Comparison of ENCODE assay signal across 18 cellular contexts in genomic region chr2:147288131-147288530, GRCh38.
DNase-seq lines count a peak whose midpoint lies in the region; ATAC-seq, FAIRE-seq and TF ChIP-seq lines count a peak whose summit lies in the region.
"Had no signal": no experiment of that assay in that cellular context is flagged by ENCODE, and none has a peak within 500 bp of the region (broad histone marks: within the 10 kb centered on the region; RNA-seq: fewer than 3 reads in every experiment).

No MANE protein-coding gene starts in this region.

- POLR2A ChIA-PET in HepG2 (lab: Yijun Ruan, JAX) = no interaction called here

- no peaks in the 10 kb centered on the region for H3K79me2 ChIP-seq in HepG2 (ENCODE audit: insufficient read depth, low read length)

- H3K27me3 ChIP-seq in liver (ENCODE audit: control insufficient read depth in 4 of 4, insufficient read depth in 4 of 4, low read length in 3 of 4) = no peaks in the 10 kb centered on the region
- no peaks in the 10 kb centered on the region for H3K27me3 ChIP-seq in HepG2 (ENCODE audit: control insufficient read depth in 1 of 2, insufficient read depth in 2 of 2, low read length in 2 of 2)
- no peaks in the 10 kb centered on the region for H3K27me3 ChIP-seq in adrenal gland
- H3K27me3 ChIP-seq: stomach had no signal

- TF ChIP-seq CTCF in liver (IDR thresholded peaks at IDR 0.05; ENCODE audit: low read depth, low read length, missing input control) (no peak), HepG2 (CRISPR knock-in tag; IDR thresholded peaks at IDR 0.05) (no peak), adrenal gland (IDR thresholded peaks at IDR 0.05) (no peak)

- H3K9me3 ChIP-seq in liver (ENCODE audit: control insufficient read depth in 4 of 4, low read length in 3 of 4) (no peaks in the 10 kb centered on the region), HepG2 (ENCODE audit: low read length) (peaks cover 32% of the 10 kb centered on the region; the same call in 1 of the 2 replicates), adrenal gland (replicated peaks in 1 of 3) (no peaks in the 10 kb centered on the region)
- H3K9me3 ChIP-seq: stomach had no signal

- CTCF ChIA-PET in HepG2 (lab: Yijun Ruan, JAX; ENCODE audit: low intra/inter-chr PET ratio, low total read pairs) = no interaction called here

- no peak overlapping the region for H3K4me2 ChIP-seq in HepG2 (ENCODE audit: low read depth, low read length)

- peaks cover 4% of the 10 kb centered on the region for H3K27me3 Mint-ChIP-seq in activated T-helper 2 cell treated with anti-CD3 and anti-CD28 coated beads, Interferon-gamma antibody, Interleukin-2, Interleukin-4, amounts not matched to agents 10 μg/mL and 5 μg/mL and 100 μg/mL, durations not matched to agents 14 hours and 24 hours and 36 hours (ENCODE audit: low read depth)
- H3K27me3 Mint-ChIP-seq in stimulated activated naive B cell treated with anti-CD40 and anti-IgM and Interleukin-4, amounts not matched to agents 10 μg/mL and 1 μg/mL and 100 μg/mL, for 72 hours = no peaks in the 10 kb centered on the region
- H3K27me3 Mint-ChIP-seq: brain had no signal

- ATAC-seq in HepG2 (no peak), HG03432 (IDR thresholded peaks at IDR 0.05; ENCODE audit: unreplicated experiment) (peak; percentile 44)
- ATAC-seq in stimulated activated naive B cell treated with anti-CD40 and anti-IgM and Interleukin-4, amounts not matched to agents 10 μg/mL and 1 μg/mL and 100 μg/mL, for 72 hours (replicated peaks) = peak; percentile 36 to 43
- ATAC-seq: Panc1 had no signal

- H3K36me3 ChIP-seq in liver (ENCODE audit: control insufficient read depth in 4 of 4, insufficient read depth in 3 of 4, low read depth in 1 of 4, low read length in 3 of 4) = no peaks in the 10 kb centered on the region
- no peaks in the 10 kb centered on the region for H3K36me3 ChIP-seq in HepG2 (replicated peaks in 1 of 2; ENCODE audit: control insufficient read depth in 1 of 2, insufficient read depth in 2 of 2, low read length in 2 of 2)
- H3K36me3 ChIP-seq in adrenal gland (replicated peaks in 1 of 2) = no peaks in the 10 kb centered on the region
- H3K36me3 ChIP-seq: stomach had no signal

- peaks cover 37% of the 10 kb centered on the region for H3K4me1 Mint-ChIP-seq in activated T-helper 2 cell treated with anti-CD3 and anti-CD28 coated beads, Interferon-gamma antibody, Interleukin-2, Interleukin-4, amounts not matched to agents 10 μg/mL and 5 μg/mL and 100 μg/mL, durations not matched to agents 14 hours and 24 hours and 36 hours (ENCODE audit: low read depth)
- no peaks in the 10 kb centered on the region for H3K4me1 Mint-ChIP-seq in stimulated activated naive B cell treated with anti-CD40 and anti-IgM and Interleukin-4, amounts not matched to agents 10 μg/mL and 1 μg/mL and 100 μg/mL, for 72 hours

- no peaks in the 10 kb centered on the region for H4K20me1 ChIP-seq in HepG2 (ENCODE audit: insufficient read depth, low read length)

- FAIRE-seq in HepG2 (lab: Jason Lieb, UNC) = no peak

- peaks cover 30% of the 10 kb centered on the region for H3K36me3 Mint-ChIP-seq in activated T-helper 2 cell treated with anti-CD3 and anti-CD28 coated beads, Interferon-gamma antibody, Interleukin-2, Interleukin-4, amounts not matched to agents 10 μg/mL and 5 μg/mL and 100 μg/mL, durations not matched to agents 14 hours and 24 hours and 36 hours (ENCODE audit: low read depth)
- no peaks in the 10 kb centered on the region for H3K36me3 Mint-ChIP-seq in stimulated activated naive B cell treated with anti-CD40 and anti-IgM and Interleukin-4, amounts not matched to agents 10 μg/mL and 1 μg/mL and 100 μg/mL, for 72 hours
- H3K36me3 Mint-ChIP-seq: brain had no signal

- no peak overlapping the region for H3K27ac ChIP-seq in liver (ENCODE audit: low read depth in 1 of 2, low read length in 2 of 2)
- no peak overlapping the region for H3K27ac ChIP-seq in HepG2 (ENCODE audit: extremely low read length, insufficient read depth, low read length)
- no peak overlapping the region for H3K27ac ChIP-seq in adrenal gland
- no peak overlapping the region for H3K27ac ChIP-seq in substantia nigra (ENCODE audit: low read depth, low read length, poor library complexity, severe bottlenecking)
- H3K27ac ChIP-seq: stomach had no signal

- DNase-seq in HepG2 (ENCODE audit: low spot score) = no peak
- peak; percentile 17 for DNase-seq in activated T-helper 2 cell treated with anti-CD3 and anti-CD28 coated beads, Interferon-gamma antibody, Interleukin-2, Interleukin-4, amounts not matched to agents 10 μg/mL and 5 μg/mL and 100 μg/mL, durations not matched to agents 14 hours and 24 hours and 36 hours (ENCODE audit: low spot score)
- no peak for DNase-seq in stimulated activated naive B cell treated with anti-CD40 and anti-IgM and Interleukin-4, amounts not matched to agents 10 μg/mL and 1 μg/mL and 100 μg/mL, for 72 hours
- no peak for DNase-seq in adrenal gland
- DNase-seq in DMS 273 (lab: John Stamatoyannopoulos, UW; ENCODE audit: unreplicated experiment) = no peak
- no peak for DNase-seq in substantia nigra (lab: John Stamatoyannopoulos, UW)
- DNase-seq: DMS53; effector CD4-positive, alpha-beta T cell; foreskin fibroblast; H7; IMR-90; NCI-H1105; NCI-H446 treated with DMSO at 0.1 percent for 48 hours; stomach had no signal

- H3K9me3 Mint-ChIP-seq in activated T-helper 2 cell treated with anti-CD3 and anti-CD28 coated beads, Interferon-gamma antibody, Interleukin-2, Interleukin-4, amounts not matched to agents 10 μg/mL and 5 μg/mL and 100 μg/mL, durations not matched to agents 14 hours and 24 hours and 36 hours = peaks cover 25% of the 10 kb centered on the region
- H3K9me3 Mint-ChIP-seq in stimulated activated naive B cell treated with anti-CD40 and anti-IgM and Interleukin-4, amounts not matched to agents 10 μg/mL and 1 μg/mL and 100 μg/mL, for 72 hours = peaks cover 0 to 4% of the 10 kb centered on the region in 2 donors

- no peak for TF ChIP-seq EP300 in HepG2 (IDR thresholded peaks at IDR 0.05; ENCODE audit: low read depth in 2 of 2, low read length in 2 of 2)
- no peak for TF ChIP-seq EP300 in HepG2 (CRISPR knock-in tag; IDR thresholded peaks at IDR 0.05; ENCODE audit: borderline replicate concordance)

- H2AFZ ChIP-seq in HepG2 (ENCODE audit: low read length) = no peak overlapping the region

- no peaks in the 10 kb centered on the region for H3K4me1 ChIP-seq in liver (ENCODE audit: control insufficient read depth in 4 of 4, insufficient read depth in 4 of 4, low read length in 3 of 4)
- H3K4me1 ChIP-seq in HepG2 (ENCODE audit: insufficient read depth, low read length) = no peaks in the 10 kb centered on the region
- no peaks in the 10 kb centered on the region for H3K4me1 ChIP-seq in adrenal gland (replicated peaks in 1 of 2)

- no peak for TF ChIP-seq POLR2A in HepG2 (IDR thresholded peaks at IDR 0.05; ENCODE audit: insufficient read depth in 1 of 2, low read depth in 2 of 2, low read length in 2 of 2)
- TF ChIP-seq POLR2A in adrenal gland (IDR thresholded peaks at IDR 0.05) = no peak

- no peak overlapping the region for H3K4me3 ChIP-seq in liver (ENCODE audit: low read depth in 1 of 3, low read length in 3 of 3)
- H3K4me3 ChIP-seq in HepG2 (replicated peaks in 1 of 3; ENCODE audit: insufficient read depth in 1 of 3, low read depth in 2 of 3, low read length in 3 of 3) = no peak overlapping the region
- H3K4me3 ChIP-seq in adrenal gland = no peak overlapping the region
- H3K4me3 ChIP-seq: stomach had no signal

- TF ChIP-seq RAD21 in liver (IDR thresholded peaks at IDR 0.05) = peak; percentile 12 to 28
- no peak for TF ChIP-seq RAD21 in HepG2 (CRISPR knock-in tag; IDR thresholded peaks at IDR 0.05)

- intact Hi-C loops in HepG2 (cut with micrococcal nuclease; ENCODE audit: unreplicated experiment) = no loop called here
- intact Hi-C loops in activated T-helper 2 cell treated with anti-CD3 and anti-CD28 coated beads, Interferon-gamma antibody, Interleukin-2, Interleukin-4, amounts not matched to agents 10 μg/mL and 5 μg/mL and 100 μg/mL, durations not matched to agents 14 hours and 24 hours and 36 hours (cut with micrococcal nuclease) = loop anchor here (1.0 kb wide), 1 partner anchor 10 kb away; no protein-coding TSS in a partner anchor
- intact Hi-C loops in adrenal gland (cut with DNase I) = no loop called here

- H3K4me3 Mint-ChIP-seq in activated T-helper 2 cell treated with anti-CD3 and anti-CD28 coated beads, Interferon-gamma antibody, Interleukin-2, Interleukin-4, amounts not matched to agents 10 μg/mL and 5 μg/mL and 100 μg/mL, durations not matched to agents 14 hours and 24 hours and 36 hours (ENCODE audit: low read depth) = no peak overlapping the region
- H3K4me3 Mint-ChIP-seq in stimulated activated naive B cell treated with anti-CD40 and anti-IgM and Interleukin-4, amounts not matched to agents 10 μg/mL and 1 μg/mL and 100 μg/mL, for 72 hours = no peak overlapping the region
- H3K4me3 Mint-ChIP-seq: brain had no signal

- H3K27ac Mint-ChIP-seq in activated T-helper 2 cell treated with anti-CD3 and anti-CD28 coated beads, Interferon-gamma antibody, Interleukin-2, Interleukin-4, amounts not matched to agents 10 μg/mL and 5 μg/mL and 100 μg/mL, durations not matched to agents 14 hours and 24 hours and 36 hours = peak overlapping the region; percentile 47
- H3K27ac Mint-ChIP-seq in stimulated activated naive B cell treated with anti-CD40 and anti-IgM and Interleukin-4, amounts not matched to agents 10 μg/mL and 1 μg/mL and 100 μg/mL, for 72 hours = no peak overlapping the region
- H3K27ac Mint-ChIP-seq: brain had no signal

- BruUV-seq in HepG2 (replicated peaks; lab: Mats Ljungman, UMichigan) = no TSS peak

- in situ Hi-C loops in HepG2 (cut with HindIII; ENCODE audit: extremely low pct_ligation_motif_present, low pct_unique_long_range_greater_than_20kb) = no loop called here

- H3K9ac ChIP-seq in liver (ENCODE audit: low read depth in 1 of 2, low read length in 2 of 2) (no peak overlapping the region), HepG2 (ENCODE audit: insufficient read depth, low read depth, low read length) (no peak overlapping the region)

TF ChIP-seq in liver, 16 proteins besides CTCF, POLR2A, EP300 and RAD21 (continues in another document):
- no peak for TF ChIP-seq MAX (IDR thresholded peaks at IDR 0.05)
- TF ChIP-seq JUND (IDR thresholded peaks at IDR 0.05) = no peak
- no peak for TF ChIP-seq YY1 (IDR thresholded peaks at IDR 0.05)

TF ChIP-seq in HepG2, 621 proteins besides CTCF, POLR2A, EP300 and RAD21 (continues in another document):
- no peak for TF ChIP-seq SOX5 (CRISPR knock-in tag; IDR thresholded peaks at IDR 0.05; ENCODE audit: borderline replicate concordance)
